In the genomic region with DNA sequence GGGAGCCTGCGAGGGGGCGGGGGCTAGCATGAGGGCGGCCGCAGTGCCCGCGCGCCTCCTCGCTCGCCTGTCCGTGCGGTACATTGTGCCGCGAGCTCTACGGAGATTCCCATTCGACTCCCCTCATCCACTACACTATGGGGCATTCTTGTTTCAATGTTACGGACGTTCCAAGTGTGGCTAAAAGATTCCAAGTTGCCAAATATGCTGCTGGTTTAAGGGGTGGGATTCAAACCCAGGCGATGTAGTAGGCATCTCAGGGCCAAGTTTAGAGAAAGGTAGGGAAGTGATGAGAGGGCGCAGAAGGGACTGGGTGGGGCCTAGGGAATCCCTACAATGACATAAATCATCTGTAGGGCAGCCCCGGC, we compare ENCODE assay signal across 11 cellular contexts. TPM values are rescaled to one million over a fixed set of nuclear protein-coding genes. Genes with fewer than 3 reads are reported as not detected.
A peak's percentile ranks its signal among the peaks of the same experiment; 100 is the strongest.
DNase-seq lines count a peak whose midpoint lies in the region; ATAC-seq, FAIRE-seq and TF ChIP-seq lines count a peak whose summit lies in the region.
"Had no signal": no experiment of that assay in that cellular context is flagged by ENCODE, and none has a peak within 500 bp of the region (broad histone marks: within the 10 kb centered on the region; RNA-seq: fewer than 3 reads in every experiment).

No MANE protein-coding gene starts in this region.

- H3K79me2 ChIP-seq in endothelial cell of umbilical vein (ENCODE audit: control insufficient read depth, insufficient read depth, low read length) = no peaks in the 10 kb centered on the region

- no peak for FAIRE-seq in endothelial cell of umbilical vein (lab: Jason Lieb, UNC)
- no peak for FAIRE-seq in pancreas (lab: Jason Lieb, UNC)
- FAIRE-seq: frontal cortex had no signal

- H2AFZ ChIP-seq in endothelial cell of umbilical vein (ENCODE audit: low read depth, low read length) = no peak overlapping the region

- H3K36me3 ChIP-seq in endothelial cell of umbilical vein (ENCODE audit: control insufficient read depth in 2 of 2, extremely low read depth in 1 of 2, insufficient read depth in 2 of 2, low read length in 2 of 2) = no peaks in the 10 kb centered on the region
- H3K36me3 ChIP-seq in pancreas = no peaks in the 10 kb centered on the region

- no peak overlapping the region for H3K4me3 ChIP-seq in endothelial cell of umbilical vein (replicated peaks in 1 of 3; ENCODE audit: insufficient read depth in 1 of 3, low read depth in 1 of 3, low read length in 3 of 3)
- peak overlapping the region in 3 of 4 donors; percentile 42 to 83 (median 57) for H3K4me3 ChIP-seq in pancreas

- TF ChIP-seq CTCF in endothelial cell of umbilical vein (IDR thresholded peaks at IDR 0.05; ENCODE audit: extremely low read depth in 1 of 2, insufficient read depth in 1 of 2, low read depth in 1 of 2, low read length in 2 of 2) (no peak), pancreas (IDR thresholded peaks at IDR 0.05) (peak; percentile 39 to 59 (median 44))

- ATAC-seq in pancreas (no peak), HG02981 (IDR thresholded peaks at IDR 0.05; ENCODE audit: unreplicated experiment) (no peak), HG02852 (IDR thresholded peaks at IDR 0.05; ENCODE audit: unreplicated experiment) (no peak)

- TF ChIP-seq POLR2A in endothelial cell of umbilical vein (IDR thresholded peaks at IDR 0.05; ENCODE audit: low read depth, low read length) (no peak), erythroblast (IDR thresholded peaks at IDR 0.05; ENCODE audit: low read length) (no peak)

- no peak overlapping the region for H3K9ac ChIP-seq in endothelial cell of umbilical vein (replicated peaks; ENCODE audit: extremely low read depth, insufficient read depth, low read length)

- POLR2A ChIA-PET in endothelial cell of umbilical vein (lab: Charles Lee) = no interaction called here

- WGBS in pancreas, 2 donors = 7 to 11% methylated on average over 20 of the region's 20 CpGs

- H3K9me1 ChIP-seq in endothelial cell of umbilical vein (replicated peaks; ENCODE audit: control insufficient read depth, extremely low read depth, insufficient read depth, low read length) = no peaks in the 10 kb centered on the region

- BruUV-seq in endothelial cell of umbilical vein (replicated peaks; lab: Mats Ljungman, UMichigan) = no TSS peak

- H3K4me1 ChIP-seq in endothelial cell of umbilical vein (ENCODE audit: control insufficient read depth, extremely low read depth, insufficient read depth, low read length) (no peaks in the 10 kb centered on the region), pancreas (peaks cover 0 to 12% (median 7%) of the 10 kb centered on the region in 3 donors)

- peaks cover 51 to 56% of the 10 kb centered on the region in 2 experiments for H3K27me3 ChIP-seq in endothelial cell of umbilical vein (ENCODE audit: control insufficient read depth in 2 of 2, insufficient read depth in 2 of 2, low read length in 2 of 2)
- no peaks in the 10 kb centered on the region for H3K27me3 ChIP-seq in pancreas

- H3K27ac ChIP-seq in endothelial cell of umbilical vein (ENCODE audit: insufficient read depth, low read depth, low read length) = no peak overlapping the region
- H3K27ac ChIP-seq in pancreas = peak overlapping the region in 1 of 4 donors; percentile 96

- H3K4me2 ChIP-seq in endothelial cell of umbilical vein (ENCODE audit: insufficient read depth, low read length) = no peak overlapping the region

- CTCF ChIA-PET in endothelial cell of umbilical vein (lab: Charles Lee) = interaction anchor here (0.7 to 8.0 kb wide), 7 partner anchors 8 to 152 kb away, joined by 3 to 56 read pairs (median 3); no protein-coding TSS in a partner anchor

- H3K9me3 ChIP-seq in endothelial cell of umbilical vein (replicated peaks; ENCODE audit: control insufficient read depth, insufficient read depth, low read length) (no peaks in the 10 kb centered on the region), pancreas (no peaks in the 10 kb centered on the region)

- dilution Hi-C loops in endothelial cell of umbilical vein (cut with MboI; ENCODE audit: extremely low pct_ligation_motif_present, low sequenced_read_pairs) = no loop called here

- no peaks in the 10 kb centered on the region for H4K20me1 ChIP-seq in endothelial cell of umbilical vein (replicated peaks; ENCODE audit: control insufficient read depth, extremely low read depth, insufficient read depth, low read length)

- DNase-seq in GM03348 (ENCODE audit: low spot score) (peak; percentile 50), NCI-H69 (lab: John Stamatoyannopoulos, UW) (peak; percentile 26), endothelial cell of umbilical vein (ENCODE audit: low read depth, low spot score) (peak; percentile 14), pancreas (no peak), erythroblast (lab: John Stamatoyannopoulos, UW) (no peak)
- no peak for DNase-seq in activated CD8-positive, alpha-beta memory T cell treated with anti-CD3 and anti-CD28 coated beads, Interleukin-2, amount 50 U/mL, for 4 hours

- intact Hi-C loops in endothelial cell of umbilical vein (cut with micrococcal nuclease) (no loop called here), pancreas (cut with DNase I) (no loop called here)

TF ChIP-seq in endothelial cell of umbilical vein, 7 proteins besides CTCF, POLR2A, EP300 and RAD21:
- TF ChIP-seq EZH2 (IDR thresholded peaks at IDR 0.05; ENCODE audit: borderline replicate concordance, low read depth, low read length, severe bottlenecking) = peak; percentile 22
- TF ChIP-seq FOS (IDR thresholded peaks at IDR 0.05; ENCODE audit: borderline replicate concordance, insufficient read depth, low read length) = no peak
TF ChIP-seq in endothelial cell of umbilical vein: peak in this region for 1.

RNA-seq across cellular contexts. Expression of a gene that starts 10.0 kb away (rescaled TPM):
- not detected in 2 replicates for total RNA-seq in endothelial cell of umbilical vein
- not detected in 2 replicates for polyA plus RNA-seq in endothelial cell of umbilical vein
- polyA plus RNA-seq in endothelial cell of umbilical vein (2011; cell fraction: cytosol; rRNA removed) = not detected in 2 replicates
- not detected in 2 replicates for polyA plus RNA-seq in endothelial cell of umbilical vein (2011; cell fraction: nucleus; rRNA removed)
- polyA plus RNA-seq in endothelial cell of umbilical vein (2012) = not detected in 2 replicates
- not detected in 2 replicates for polyA minus RNA-seq in endothelial cell of umbilical vein
- not detected for polyA minus RNA-seq in endothelial cell of umbilical vein (2011; cell fraction: cytosol; rRNA and poly(A)+ RNA removed)
- polyA minus RNA-seq in endothelial cell of umbilical vein (2011; cell fraction: nucleus; rRNA and poly(A)+ RNA removed) = not detected in 2 replicates
- total RNA-seq in pancreas = 10 to 100 TPM in 2 of 6 donors, 1 to 10 TPM in 4; 3.7 to 29.6 (median 7.4) TPM
- polyA plus RNA-seq in pancreas = 100 to 1,000 TPM in 1 of 2 donors, 10 to 100 TPM in 1; 66.3 to 314 TPM
- total RNA-seq: frontal cortex, lung microvascular endothelial cell had no signal

RNA-seq across cellular contexts. Expression of a gene that starts 18.3 kb away (rescaled TPM):
- total RNA-seq in endothelial cell of umbilical vein (not detected in 2 replicates), pancreas (1 to 10 TPM in 2 of 6 donors, under 1 TPM in 4; 0.35 to 3.1 (median 0.72) TPM)
- polyA plus RNA-seq in endothelial cell of umbilical vein (not detected in 2 replicates), pancreas (10 to 100 TPM in 1 of 2 donors, 1 to 10 TPM in 1; 3.9 to 32.6 TPM)
- 0.06 TPM in 1 of 2 replicates, not detected in the other for polyA plus RNA-seq in endothelial cell of umbilical vein (2011; cell fraction: cytosol; rRNA removed)
- polyA plus RNA-seq in endothelial cell of umbilical vein (2011; cell fraction: nucleus; rRNA removed) = 0.08 TPM in 1 of 2 replicates, not detected in the other
- polyA plus RNA-seq in endothelial cell of umbilical vein (2012) = not detected in 2 replicates
- not detected in 2 replicates for polyA minus RNA-seq in endothelial cell of umbilical vein
- polyA minus RNA-seq in endothelial cell of umbilical vein (2011; cell fraction: cytosol; rRNA and poly(A)+ RNA removed) = not detected
- not detected in 2 replicates for polyA minus RNA-seq in endothelial cell of umbilical vein (2011; cell fraction: nucleus; rRNA and poly(A)+ RNA removed)
- total RNA-seq: frontal cortex, lung microvascular endothelial cell had no signal

RNA-seq across cellular contexts. Expression of a gene that starts 38.1 kb away (rescaled TPM):
- not detected in 2 replicates for total RNA-seq in endothelial cell of umbilical vein
- 0.03 TPM in 1 of 2 replicates, not detected in the other for polyA plus RNA-seq in endothelial cell of umbilical vein
- polyA plus RNA-seq in endothelial cell of umbilical vein (2011; cell fraction: cytosol; rRNA removed) = not detected in 2 replicates
- polyA plus RNA-seq in endothelial cell of umbilical vein (2011; cell fraction: nucleus; rRNA removed) = 0.03 TPM in 1 of 2 replicates, not detected in the other
- polyA plus RNA-seq in endothelial cell of umbilical vein (2012) = 0.08 TPM in 1 of 2 replicates, not detected in the other
- polyA minus RNA-seq in endothelial cell of umbilical vein = not detected in 2 replicates
- polyA minus RNA-seq in endothelial cell of umbilical vein (2011; cell fraction: cytosol; rRNA and poly(A)+ RNA removed) = not detected
- 0.14 TPM in 1 of 2 replicates, not detected in the other for polyA minus RNA-seq in endothelial cell of umbilical vein (2011; cell fraction: nucleus; rRNA and poly(A)+ RNA removed)
- total RNA-seq in pancreas = under 1 TPM; 0.06 to 0.22 (median 0.12) TPM
- under 1 TPM; 0.19 to 0.38 TPM for polyA plus RNA-seq in pancreas
- total RNA-seq: lung microvascular endothelial cell had no signal

RNA-seq across cellular contexts. Expression of a gene that starts 43.8 kb away (rescaled TPM):
- total RNA-seq in endothelial cell of umbilical vein (not detected in 2 replicates), pancreas (1 to 10 TPM in 2 of 6 donors, under 1 TPM in 4; 0.19 to 1.7 (median 0.65) TPM)
- polyA plus RNA-seq in endothelial cell of umbilical vein (0.03 TPM in 1 of 2 replicates, not detected in the other), pancreas (1 to 10 TPM; 4.2 to 8.6 TPM)
- polyA plus RNA-seq in endothelial cell of umbilical vein (2011; cell fraction: cytosol; rRNA removed) = not detected in 2 replicates
- not detected in 2 replicates for polyA plus RNA-seq in endothelial cell of umbilical vein (2011; cell fraction: nucleus; rRNA removed)
- polyA plus RNA-seq in endothelial cell of umbilical vein (2012) = not detected in 2 replicates
- not detected in 2 replicates for polyA minus RNA-seq in endothelial cell of umbilical vein
- polyA minus RNA-seq in endothelial cell of umbilical vein (2011; cell fraction: cytosol; rRNA and poly(A)+ RNA removed) = not detected
- polyA minus RNA-seq in endothelial cell of umbilical vein (2011; cell fraction: nucleus; rRNA and poly(A)+ RNA removed) = not detected in 2 replicates
- total RNA-seq: lung microvascular endothelial cell had no signal

RNA-seq across cellular contexts. Expression of a gene that starts 57.5 kb away (rescaled TPM):
- total RNA-seq in endothelial cell of umbilical vein (0.37 TPM in 1 of 2 replicates, not detected in the other), pancreas (under 1 TPM in 2 of 6 donors, not detected in 4; 0.09 to 0.19 TPM)
- polyA plus RNA-seq in endothelial cell of umbilical vein (0.03 TPM in 1 of 2 replicates, not detected in the other), pancreas (under 1 TPM in 1 of 2 donors, not detected in 1; 0.09 TPM)
- not detected in 2 replicates for polyA plus RNA-seq in endothelial cell of umbilical vein (2011; cell fraction: cytosol; rRNA removed)
- polyA plus RNA-seq in endothelial cell of umbilical vein (2011; cell fraction: nucleus; rRNA removed) = 0.09 and 0.10 TPM in 2 replicates
- not detected in 2 replicates for polyA plus RNA-seq in endothelial cell of umbilical vein (2012)
- polyA minus RNA-seq in endothelial cell of umbilical vein = 0.17 TPM in 1 of 2 replicates, not detected in the other
- not detected for polyA minus RNA-seq in endothelial cell of umbilical vein (2011; cell fraction: cytosol; rRNA and poly(A)+ RNA removed)
- 0.29 and 0.34 TPM in 2 replicates for polyA minus RNA-seq in endothelial cell of umbilical vein (2011; cell fraction: nucleus; rRNA and poly(A)+ RNA removed)
- total RNA-seq: Daoy, lung microvascular endothelial cell had no signal

Comparison
In these comparisons a context has a peak if more than half of its experiments do, and no peak if none do; other contexts are left out.
1. DNase-seq: peak in GM03348 (single experiment), NCI-H69 (single experiment) and endothelial cell of umbilical vein (single experiment); none in pancreas (0 of 6), erythroblast (0 of 2) and activated CD8-positive, alpha-beta memory T cell treated with anti-CD3 and anti-CD28 coated beads, Interleukin-2, amount 50 U/mL, for 4 hours (single experiment).
2. H3K4me3 ChIP-seq: peak in pancreas (3 of 4); none in endothelial cell of umbilical vein (0 of 3).
3. CTCF ChIP-seq: peak in pancreas (4 of 4); none in endothelial cell of umbilical vein (0 of 2).